Comparison of ENCODE assay signal across 1 cellular context in genomic region chr10:133318494-133319127, GRCh38.
TF ChIP-seq lines count a peak whose summit lies in the region.

No MANE protein-coding gene starts in this region.

TF ChIP-seq in HepG2, 621 proteins besides CTCF, POLR2A, EP300 and RAD21 (continued from another document):
- 0 out of 2 replicates have a peak, but pooled peaks have one; percentile 23 for TF ChIP-seq ZFP36L1 (CRISPR knock-in tag; IDR thresholded peaks at IDR 0.05)
- no peak for TF ChIP-seq SP1 (IDR thresholded peaks at IDR 0.05)
- peak; percentile 68 for TF ChIP-seq SP1 (CRISPR knock-in tag; IDR thresholded peaks at IDR 0.05)
- no peak for TF ChIP-seq MAFK (conservative IDR thresholded peaks at IDR 0.05 in 1 of 2, IDR thresholded peaks at IDR 0.05 in 1 of 2; ENCODE audit: low read length in 2 of 2)
- TF ChIP-seq KLF16 (CRISPR knock-in tag; IDR thresholded peaks at IDR 0.05), result peak in 1 of 2 experiments; percentile 76; a peak in 2 of 4 replicates
- TF ChIP-seq, protein P1, sequence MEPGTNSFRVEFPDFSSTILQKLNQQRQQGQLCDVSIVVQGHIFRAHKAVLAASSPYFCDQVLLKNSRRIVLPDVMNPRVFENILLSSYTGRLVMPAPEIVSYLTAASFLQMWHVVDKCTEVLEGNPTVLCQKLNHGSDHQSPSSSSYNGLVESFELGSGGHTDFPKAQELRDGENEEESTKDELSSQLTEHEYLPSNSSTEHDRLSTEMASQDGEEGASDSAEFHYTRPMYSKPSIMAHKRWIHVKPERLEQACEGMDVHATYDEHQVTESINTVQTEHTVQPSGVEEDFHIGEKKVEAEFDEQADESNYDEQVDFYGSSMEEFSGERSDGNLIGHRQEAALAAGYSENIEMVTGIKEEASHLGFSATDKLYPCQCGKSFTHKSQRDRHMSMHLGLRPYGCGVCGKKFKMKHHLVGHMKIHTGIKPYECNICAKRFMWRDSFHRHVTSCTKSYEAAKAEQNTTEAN (CRISPR knock-in tag; conservative IDR thresholded peaks at IDR 0.05), result peak; percentile 63; the same call in 1 of the 2 replicates
- no peak for TF ChIP-seq REXO4 (CRISPR knock-in tag; IDR thresholded peaks at IDR 0.05; ENCODE audit: borderline replicate concordance)
- TF ChIP-seq RFXAP (CRISPR knock-in tag; IDR thresholded peaks at IDR 0.05; ENCODE audit: borderline replicate concordance), result no peak
- TF ChIP-seq ZNF280D (CRISPR knock-in tag; IDR thresholded peaks at IDR 0.05), result 0 out of 2 replicates have a peak, but pooled peaks have one; percentile 41
- peak; percentile 51; the same call in 1 of the 2 replicates for TF ChIP-seq PHF8 (CRISPR knock-in tag; IDR thresholded peaks at IDR 0.05)
- peak; percentile 31; the same call in 1 of the 2 replicates for TF ChIP-seq TFAP4 (IDR thresholded peaks at IDR 0.05; ENCODE audit: borderline replicate concordance, low read depth)
- no peak for TF ChIP-seq BCL3 (CRISPR knock-in tag; IDR thresholded peaks at IDR 0.05)
- TF ChIP-seq MAZ (IDR thresholded peaks at IDR 0.05; ENCODE audit: borderline replicate concordance, low read depth, low read length), result no peak
- TF ChIP-seq MAZ (CRISPR knock-in tag; IDR thresholded peaks at IDR 0.05; ENCODE audit: low read depth), result peak; percentile 66; the same call in 1 of the 2 replicates
- no peak for TF ChIP-seq ZNF83 (CRISPR knock-in tag; IDR thresholded peaks at IDR 0.05; ENCODE audit: borderline replicate concordance)
- TF ChIP-seq SMC3 (IDR thresholded peaks at IDR 0.05; ENCODE audit: low read length), result peak; percentile 16; the same call in 1 of the 2 replicates
- 0 out of 2 replicates have a peak, but pooled peaks have one; percentile 52 for TF ChIP-seq HNRNPL (IDR thresholded peaks at IDR 0.05; ENCODE audit: low read depth, low read length)
- no peak for TF ChIP-seq SUZ12 (IDR thresholded peaks at IDR 0.05; ENCODE audit: low read depth, low read length)
- TF ChIP-seq LCORL (IDR thresholded peaks at IDR 0.05), result no peak
- TF ChIP-seq LCORL (CRISPR knock-in tag; IDR thresholded peaks at IDR 0.05), result no peak
TF ChIP-seq in HepG2: peak in this region for 107.
